1 cellular context compared by ENCODE assay signal in genomic region chr11:19907008-19907579, GRCh38.
TF ChIP-seq lines count a peak whose summit lies in the region.

No MANE protein-coding gene starts in this region.

TF ChIP-seq in HepG2, 621 proteins besides CTCF, POLR2A, EP300 and RAD21 (continued from another document):
- TF ChIP-seq ZSCAN5A (CRISPR knock-in tag; IDR thresholded peaks at IDR 0.05; ENCODE audit: borderline replicate concordance) (no peak), CREM (IDR thresholded peaks at IDR 0.05) (peak; percentile 75; the same call in 1 of the 2 replicates), CREM (CRISPR knock-in tag; IDR thresholded peaks at IDR 0.05) (no peak), PAXIP1 (CRISPR knock-in tag; conservative IDR thresholded peaks at IDR 0.05) (peak; percentile 87), U2AF1 (optimal IDR thresholded peaks at IDR 0.05; ENCODE audit: low read depth, low read length) (no peak), ZNF207 (IDR thresholded peaks at IDR 0.05; ENCODE audit: borderline replicate concordance) (no peak), ZMYM4 (CRISPR knock-in tag; IDR thresholded peaks at IDR 0.05) (peak; percentile 30; the same call in 1 of the 2 replicates), TEAD3 (CRISPR knock-in tag; optimal IDR thresholded peaks at IDR 0.05; ENCODE audit: borderline replicate concordance) (peak; percentile 27), ISL2 (CRISPR knock-in tag; IDR thresholded peaks at IDR 0.05) (peak; percentile 72; the same call in 1 of the 2 replicates), BRD4 (CRISPR knock-in tag; IDR thresholded peaks at IDR 0.05) (peak; percentile 43; the same call in 1 of the 2 replicates), PITX1 (CRISPR knock-in tag; IDR thresholded peaks at IDR 0.05) (peak; percentile 41; the same call in 1 of the 2 replicates), HDAC2 (CRISPR knock-in tag; IDR thresholded peaks at IDR 0.05) (0 out of 2 replicates have a peak, but pooled peaks have one; percentile 16), GABPA (IDR thresholded peaks at IDR 0.05; ENCODE audit: low read depth, low read length) (no peak), GABPA (CRISPR knock-in tag; IDR thresholded peaks at IDR 0.05; ENCODE audit: low read depth) (0 out of 2 replicates have a peak, but pooled peaks have one; percentile 12), CHD4 (IDR thresholded peaks at IDR 0.05; ENCODE audit: borderline replicate concordance, low read length) (peak; percentile 58; the same call in 1 of the 2 replicates), MIXL1 (CRISPR knock-in tag; IDR thresholded peaks at IDR 0.05) (0 out of 2 replicates have a peak, but pooled peaks have one; percentile 47), MYC (CRISPR knock-in tag; IDR thresholded peaks at IDR 0.05; ENCODE audit: borderline replicate concordance) (no peak), KAT2B (IDR thresholded peaks at IDR 0.05; ENCODE audit: borderline replicate concordance, low read depth, low read length) (peak; percentile 85; the same call in 1 of the 2 replicates), FOXP4 (CRISPR knock-in tag; IDR thresholded peaks at IDR 0.05) (peak; percentile 58), ZNF362 (CRISPR knock-in tag; IDR thresholded peaks at IDR 0.05; ENCODE audit: borderline replicate concordance) (peak; percentile 52; the same call in 1 of the 2 replicates), HIC2 (CRISPR knock-in tag; IDR thresholded peaks at IDR 0.05; ENCODE audit: low read depth) (no peak)
